ENCODE assay signal across 19 cellular contexts in the genomic region with DNA sequence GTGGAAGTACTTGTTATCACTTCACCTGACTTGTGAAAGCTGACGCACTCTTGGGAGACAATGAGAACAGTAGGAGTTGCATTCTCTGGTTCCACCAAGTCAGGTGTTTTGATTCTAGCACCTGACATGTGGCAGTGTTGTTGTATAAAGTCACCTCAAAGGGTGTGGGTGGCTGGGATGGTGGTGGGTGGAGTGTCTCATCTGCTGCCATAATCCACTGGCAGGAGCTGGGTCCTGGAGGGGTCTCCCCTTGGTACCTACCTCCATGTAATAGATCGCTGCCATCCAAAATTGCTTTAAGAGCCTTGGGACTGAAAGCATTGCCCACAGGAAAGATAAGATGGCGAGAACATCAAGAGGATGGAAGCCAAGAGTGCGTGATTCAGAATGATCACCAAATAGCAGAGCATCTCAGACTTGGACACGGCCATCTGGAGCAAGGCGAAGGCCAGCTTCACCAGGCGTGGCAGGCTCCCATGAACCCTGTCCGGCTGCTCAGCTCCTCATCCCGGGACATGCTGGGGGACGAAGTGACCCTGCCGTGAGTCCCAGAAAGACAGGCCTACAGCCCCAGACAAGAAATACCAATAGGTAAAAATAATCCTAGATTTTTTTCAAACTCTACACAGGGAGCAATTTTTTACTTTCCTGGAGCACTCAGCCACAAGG.
"Had no signal": no experiment of that assay in that cellular context is flagged by ENCODE, and none has a peak within 500 bp of the region (broad histone marks: within the 10 kb centered on the region; RNA-seq: fewer than 3 reads in every experiment).

No MANE protein-coding gene starts in this region.

- H3K36me3 ChIP-seq: colonic mucosa, pancreas, stomach, tibial artery, vagina had no signal

- H3K4me1 Mint-ChIP-seq: central memory CD8-positive, alpha-beta T cell; natural killer cell; stimulated activated effector memory CD8-positive, alpha-beta T cell treated with anti-CD3 and anti-CD28 coated beads, Interleukin-12 subunit alpha, Interleukin-12 subunit beta, amount 100 ng/mL, for 72 hours had no signal

- H3K27me3 ChIP-seq: colonic mucosa, pancreas, testis, vagina had no signal

- H3K36me3 Mint-ChIP-seq: natural killer cell; stimulated activated effector memory CD8-positive, alpha-beta T cell treated with anti-CD3 and anti-CD28 coated beads, Interleukin-12 subunit alpha, Interleukin-12 subunit beta, amount 100 ng/mL, for 72 hours had no signal

- H3K4me3 ChIP-seq: colonic mucosa, pancreas, smooth muscle cell, stomach, testis, tibial artery, vagina had no signal

- H3K4me1 ChIP-seq: colonic mucosa, pancreas, stomach, testis, tibial artery, vagina had no signal

- H3K9me3 ChIP-seq: colonic mucosa, pancreas, stomach, testis, tibial artery, vagina had no signal

- H3K4me3 Mint-ChIP-seq: central memory CD8-positive, alpha-beta T cell; dendritic cell treated with granulocyte-macrophage colony-stimulating factor and Interleukin-4, amounts not matched to agents 40 ng/mL and 50 ng/mL, for 4 days; natural killer cell; stimulated activated effector memory CD8-positive, alpha-beta T cell treated with anti-CD3 and anti-CD28 coated beads, Interleukin-12 subunit alpha, Interleukin-12 subunit beta, amount 100 ng/mL, for 72 hours had no signal

- H3K27ac ChIP-seq: colonic mucosa, pancreas, stomach, testis, tibial artery, vagina had no signal

- H3K9me3 Mint-ChIP-seq: central memory CD8-positive, alpha-beta T cell; dendritic cell treated with granulocyte-macrophage colony-stimulating factor and Interleukin-4, amounts not matched to agents 40 ng/mL and 50 ng/mL, for 4 days; natural killer cell; stimulated activated effector memory CD8-positive, alpha-beta T cell treated with anti-CD3 and anti-CD28 coated beads, Interleukin-12 subunit alpha, Interleukin-12 subunit beta, amount 100 ng/mL, for 72 hours had no signal

- ATAC-seq: natural killer cell; pancreas; sciatic nerve; stimulated activated effector memory CD8-positive, alpha-beta T cell treated with anti-CD3 and anti-CD28 coated beads, Interleukin-12 subunit alpha, Interleukin-12 subunit beta, amount 100 ng/mL, for 72 hours had no signal

- DNase-seq: effector memory CD4-positive, alpha-beta T cell; erythroblast; natural killer cell; occipital lobe; pancreas; retina; stimulated activated CD4-positive, alpha-beta T cell treated with anti-CD3 and anti-CD28 coated beads, Interleukin-2, amount 100 ng/mL, for 24 hours; stimulated activated CD4-positive, alpha-beta T cell treated with anti-CD3 and anti-CD28 coated beads, Interleukin-4, amount 100 ng/mL, for 24 hours; stimulated activated naive CD4-positive, alpha-beta T cell treated with Interleukin-2 at 50 U/mL for 16 hours; stomach; testis; tibial artery had no signal

- H3K27ac Mint-ChIP-seq: dendritic cell treated with granulocyte-macrophage colony-stimulating factor and Interleukin-4, amounts not matched to agents 40 ng/mL and 50 ng/mL, for 4 days; natural killer cell; stimulated activated effector memory CD8-positive, alpha-beta T cell treated with anti-CD3 and anti-CD28 coated beads, Interleukin-12 subunit alpha, Interleukin-12 subunit beta, amount 100 ng/mL, for 72 hours had no signal
